In the genomic region with DNA sequence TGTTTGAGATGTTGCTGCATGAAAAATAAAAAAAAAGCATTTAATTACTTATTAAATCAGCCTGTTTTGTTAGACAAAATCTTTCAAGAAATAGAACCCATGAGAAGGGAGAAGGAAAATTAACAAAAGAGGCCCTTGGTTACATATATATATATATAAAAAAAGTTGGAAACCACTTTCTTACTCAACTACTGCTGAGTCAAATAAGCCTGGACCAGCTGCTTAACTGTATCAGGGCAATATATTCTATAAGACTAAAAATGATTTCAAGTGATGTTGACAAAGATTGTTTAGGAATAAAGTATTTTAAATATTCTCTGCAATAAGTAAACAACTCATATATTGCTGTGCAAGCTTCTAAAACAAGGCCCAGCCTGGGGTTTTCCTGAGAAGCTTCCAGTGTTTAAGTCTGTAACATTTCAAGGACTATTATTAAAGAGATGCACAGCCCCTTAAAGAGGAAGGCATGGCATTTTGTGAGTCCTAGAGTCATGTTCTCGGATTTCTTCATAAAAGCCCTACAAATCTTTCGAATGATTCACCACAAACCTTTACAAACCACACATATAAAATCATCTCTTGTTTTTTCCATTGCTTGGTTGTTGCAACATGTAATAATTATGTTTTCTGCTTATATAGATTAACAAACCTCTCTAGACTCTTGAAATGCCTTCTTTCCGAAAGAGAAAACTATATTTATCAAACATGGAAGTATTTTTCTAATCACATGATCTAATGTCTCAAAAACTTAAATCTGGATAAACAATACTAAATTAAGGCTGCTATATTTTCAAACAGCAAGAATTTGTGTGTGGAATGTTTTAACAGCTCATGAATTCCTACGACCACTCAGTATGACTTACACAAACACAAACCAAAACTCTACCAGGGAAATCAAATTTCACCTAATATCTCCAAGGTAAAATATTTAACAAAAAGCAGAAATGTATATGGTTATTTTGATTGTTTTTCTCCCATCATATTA, we compare ENCODE assay signal across 1 cellular context.
TF ChIP-seq lines count a peak whose summit lies in the region.

No MANE protein-coding gene starts in this region.

TF ChIP-seq in HepG2, 621 proteins besides CTCF, POLR2A, EP300 and RAD21 (continued from another document):
- TF ChIP-seq, protein P1, sequence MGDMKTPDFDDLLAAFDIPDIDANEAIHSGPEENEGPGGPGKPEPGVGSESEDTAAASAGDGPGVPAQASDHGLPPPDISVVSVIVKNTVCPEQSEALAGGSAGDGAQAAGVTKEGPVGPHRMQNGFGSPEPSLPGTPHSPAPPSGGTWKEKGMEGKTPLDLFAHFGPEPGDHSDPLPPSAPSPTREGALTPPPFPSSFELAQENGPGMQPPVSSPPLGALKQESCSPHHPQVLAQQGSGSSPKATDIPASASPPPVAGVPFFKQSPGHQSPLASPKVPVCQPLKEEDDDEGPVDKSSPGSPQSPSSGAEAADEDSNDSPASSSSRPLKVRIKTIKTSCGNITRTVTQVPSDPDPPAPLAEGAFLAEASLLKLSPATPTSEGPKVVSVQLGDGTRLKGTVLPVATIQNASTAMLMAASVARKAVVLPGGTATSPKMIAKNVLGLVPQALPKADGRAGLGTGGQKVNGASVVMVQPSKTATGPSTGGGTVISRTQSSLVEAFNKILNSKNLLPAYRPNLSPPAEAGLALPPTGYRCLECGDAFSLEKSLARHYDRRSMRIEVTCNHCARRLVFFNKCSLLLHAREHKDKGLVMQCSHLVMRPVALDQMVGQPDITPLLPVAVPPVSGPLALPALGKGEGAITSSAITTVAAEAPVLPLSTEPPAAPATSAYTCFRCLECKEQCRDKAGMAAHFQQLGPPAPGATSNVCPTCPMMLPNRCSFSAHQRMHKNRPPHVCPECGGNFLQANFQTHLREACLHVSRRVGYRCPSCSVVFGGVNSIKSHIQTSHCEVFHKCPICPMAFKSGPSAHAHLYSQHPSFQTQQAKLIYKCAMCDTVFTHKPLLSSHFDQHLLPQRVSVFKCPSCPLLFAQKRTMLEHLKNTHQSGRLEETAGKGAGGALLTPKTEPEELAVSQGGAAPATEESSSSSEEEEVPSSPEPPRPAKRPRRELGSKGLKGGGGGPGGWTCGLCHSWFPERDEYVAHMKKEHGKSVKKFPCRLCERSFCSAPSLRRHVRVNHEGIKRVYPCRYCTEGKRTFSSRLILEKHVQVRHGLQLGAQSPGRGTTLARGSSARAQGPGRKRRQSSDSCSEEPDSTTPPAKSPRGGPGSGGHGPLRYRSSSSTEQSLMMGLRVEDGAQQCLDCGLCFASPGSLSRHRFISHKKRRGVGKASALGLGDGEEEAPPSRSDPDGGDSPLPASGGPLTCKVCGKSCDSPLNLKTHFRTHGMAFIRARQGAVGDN (CRISPR knock-in tag; IDR thresholded peaks at IDR 0.05): no peak
- no peak for TF ChIP-seq ZNF337 (CRISPR knock-in tag; IDR thresholded peaks at IDR 0.05; ENCODE audit: borderline replicate concordance, low read depth)
- no peak for TF ChIP-seq SRSF4 (IDR thresholded peaks at IDR 0.05; ENCODE audit: low read depth, low read length, poor library complexity, severe bottlenecking)
- no peak for TF ChIP-seq U2AF1 (optimal IDR thresholded peaks at IDR 0.05; ENCODE audit: low read depth, low read length)
- no peak for TF ChIP-seq ZNF747 (CRISPR knock-in tag; IDR thresholded peaks at IDR 0.05; ENCODE audit: borderline replicate concordance)
- TF ChIP-seq NFIC (IDR thresholded peaks at IDR 0.05; ENCODE audit: low read length): no peak
